ENCODE assay signal across 14 cellular contexts in the genomic region with DNA sequence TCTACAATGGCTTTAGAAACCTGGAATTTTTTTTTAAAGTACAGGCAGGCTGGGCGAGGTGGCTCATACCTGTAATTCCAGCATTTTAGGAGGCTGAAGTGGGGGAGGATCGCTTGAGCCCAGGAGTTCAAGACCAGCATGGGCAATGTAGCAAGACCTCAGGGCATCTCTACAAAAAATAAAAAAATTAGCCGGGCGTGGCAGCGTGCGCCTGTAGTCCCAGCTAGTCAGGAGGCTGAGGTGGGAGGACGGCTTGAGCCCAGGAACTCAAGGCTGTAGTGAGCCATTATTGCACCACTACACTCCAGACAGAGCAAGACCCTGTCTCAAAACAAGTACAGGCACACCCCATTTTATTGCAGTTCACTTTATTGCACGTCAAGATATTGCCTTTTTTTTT. TPM values are rescaled to one million over a fixed set of nuclear protein-coding genes. Genes with fewer than 3 reads are reported as not detected.
A peak's percentile ranks its signal among the peaks of the same experiment; 100 is the strongest.
DNase-seq lines count a peak whose midpoint lies in the region; ATAC-seq and TF ChIP-seq lines count a peak whose summit lies in the region.
"Had no signal": no experiment of that assay in that cellular context is flagged by ENCODE, and none has a peak within 500 bp of the region (broad histone marks: within the 10 kb centered on the region; RNA-seq: fewer than 3 reads in every experiment).

No MANE protein-coding gene starts in this region.

- H3K9me3 Mint-ChIP-seq in activated T-cell treated with anti-CD3 and anti-CD28 coated beads, Interleukin-2, amount 50 U/mL, for 72 hours = no peaks in the 10 kb centered on the region
- no peaks in the 10 kb centered on the region for H3K9me3 Mint-ChIP-seq in activated T-cell treated with anti-CD3 and anti-CD28 coated beads, Interleukin-2, amount 50 U/mL, for 4 hours
- no peaks in the 10 kb centered on the region for H3K9me3 Mint-ChIP-seq in stimulated activated memory B cell treated with anti-CD40 and anti-IgM and Interleukin-4, amounts not matched to agents 10 μg/mL and 1 μg/mL and 100 μg/mL, for 72 hours
- H3K9me3 Mint-ChIP-seq: activated CD4-positive, alpha-beta T cell treated with anti-CD3 and anti-CD28 coated beads, Interleukin-2, amount 10 ng/mL, durations not matched to agents 7 days and 5 days; activated T-helper 2 cell treated with anti-CD3 and anti-CD28 coated beads, Interferon-gamma antibody, Interleukin-2, Interleukin-4, amounts not matched to agents 10 μg/mL and 5 μg/mL and 100 μg/mL, durations not matched to agents 14 hours and 24 hours and 36 hours had no signal

- DNase-seq in activated T-cell treated with anti-CD3 and anti-CD28 coated beads, Interleukin-2, amount 50 U/mL, for 72 hours = no peak
- DNase-seq in activated T-cell treated with anti-CD3 and anti-CD28 coated beads, Interleukin-2, amount 50 U/mL, for 4 hours = no peak
- DNase-seq in epithelial cell of proximal tubule (ENCODE audit: low read depth) (no peak), NOMO-1 treated with DMSO at 0.1 percent for 48 hours (lab: John Stamatoyannopoulos, UW; ENCODE audit: unreplicated experiment) (no peak), GM10248 (ENCODE audit: extremely low spot score) (no peak)
- DNase-seq: effector CD8-positive, alpha-beta T cell; NCI-H446 treated with DMSO at 0.1 percent for 48 hours; occipital lobe had no signal

- peaks cover 21% of the 10 kb centered on the region for H3K4me1 Mint-ChIP-seq in activated T-cell treated with anti-CD3 and anti-CD28 coated beads, Interleukin-2, amount 50 U/mL, for 72 hours (ENCODE audit: low read depth)
- peaks cover 6% of the 10 kb centered on the region for H3K4me1 Mint-ChIP-seq in activated T-cell treated with anti-CD3 and anti-CD28 coated beads, Interleukin-2, amount 50 U/mL, for 4 hours (ENCODE audit: low read depth)
- peaks cover 7% of the 10 kb centered on the region for H3K4me1 Mint-ChIP-seq in stimulated activated memory B cell treated with anti-CD40 and anti-IgM and Interleukin-4, amounts not matched to agents 10 μg/mL and 1 μg/mL and 100 μg/mL, for 72 hours

- peak overlapping the region; percentile 58 to 72 for H3K4me3 Mint-ChIP-seq in activated T-cell treated with anti-CD3 and anti-CD28 coated beads, Interleukin-2, amount 50 U/mL, for 72 hours
- H3K4me3 Mint-ChIP-seq in activated T-cell treated with anti-CD3 and anti-CD28 coated beads, Interleukin-2, amount 50 U/mL, for 4 hours = no peak overlapping the region
- no peak overlapping the region for H3K4me3 Mint-ChIP-seq in stimulated activated memory B cell treated with anti-CD40 and anti-IgM and Interleukin-4, amounts not matched to agents 10 μg/mL and 1 μg/mL and 100 μg/mL, for 72 hours

- TF ChIP-seq CTCF in epithelial cell of proximal tubule (conservative IDR thresholded peaks at IDR 0.05; ENCODE audit: low read depth, low read length) (no peak), GM10248 (IDR thresholded peaks at IDR 0.05; ENCODE audit: control extremely low read depth, extremely low read depth, low read depth, missing control alignments) (no peak)

- H3K4me3 ChIP-seq in epithelial cell of proximal tubule (ENCODE audit: low read depth, low read length) = peak overlapping the region; percentile 37
- H3K4me3 ChIP-seq: Peyer's patch, tibial nerve had no signal

- no peak for ATAC-seq in activated T-cell treated with anti-CD3 and anti-CD28 coated beads, Interleukin-2, amount 50 U/mL, for 72 hours (replicated peaks in 1 of 2)
- ATAC-seq in activated T-cell treated with anti-CD3 and anti-CD28 coated beads, Interleukin-2, amount 50 U/mL, for 4 hours = no peak
- ATAC-seq in stimulated activated memory B cell treated with anti-CD40 and anti-IgM and Interleukin-4, amounts not matched to agents 10 μg/mL and 1 μg/mL and 100 μg/mL, for 72 hours = no peak

- CTCF ChIA-PET in GM10248 (lab: Yijun Ruan, JAX) = interaction anchor here (0.6 to 3.8 kb wide), 15 partner anchors 8 to 168 kb away, joined by 3 to 29 read pairs (median 4); a partner anchor contains a TSS

- peaks cover 49% of the 10 kb centered on the region for H3K27me3 Mint-ChIP-seq in activated T-cell treated with anti-CD3 and anti-CD28 coated beads, Interleukin-2, amount 50 U/mL, for 72 hours (ENCODE audit: low read depth)
- peaks cover 64% of the 10 kb centered on the region for H3K27me3 Mint-ChIP-seq in activated T-cell treated with anti-CD3 and anti-CD28 coated beads, Interleukin-2, amount 50 U/mL, for 4 hours (ENCODE audit: low read depth)
- peaks cover 76% of the 10 kb centered on the region for H3K27me3 Mint-ChIP-seq in stimulated activated memory B cell treated with anti-CD40 and anti-IgM and Interleukin-4, amounts not matched to agents 10 μg/mL and 1 μg/mL and 100 μg/mL, for 72 hours

- no peak overlapping the region for H3K27ac Mint-ChIP-seq in activated T-cell treated with anti-CD3 and anti-CD28 coated beads, Interleukin-2, amount 50 U/mL, for 72 hours
- H3K27ac Mint-ChIP-seq in stimulated activated memory B cell treated with anti-CD40 and anti-IgM and Interleukin-4, amounts not matched to agents 10 μg/mL and 1 μg/mL and 100 μg/mL, for 72 hours = peak overlapping the region; percentile 18

- no peaks in the 10 kb centered on the region for H3K36me3 Mint-ChIP-seq in activated T-cell treated with anti-CD3 and anti-CD28 coated beads, Interleukin-2, amount 50 U/mL, for 72 hours (ENCODE audit: insufficient read depth in 2 of 2)
- no peaks in the 10 kb centered on the region for H3K36me3 Mint-ChIP-seq in activated T-cell treated with anti-CD3 and anti-CD28 coated beads, Interleukin-2, amount 50 U/mL, for 4 hours (ENCODE audit: insufficient read depth)
- no peaks in the 10 kb centered on the region for H3K36me3 Mint-ChIP-seq in stimulated activated memory B cell treated with anti-CD40 and anti-IgM and Interleukin-4, amounts not matched to agents 10 μg/mL and 1 μg/mL and 100 μg/mL, for 72 hours

- POLR2A ChIA-PET in GM10248 (lab: Yijun Ruan, JAX) = interaction anchor here (1.0 kb wide), 1 partner anchor 21 kb away, joined by 5 read pairs; a partner anchor contains a TSS

RNA-seq across cellular contexts. Expression of a gene that starts 4.8 kb away (rescaled TPM):
- total RNA-seq in activated T-cell treated with anti-CD3 and anti-CD28 coated beads, Interleukin-2, amount 50 U/mL, for 72 hours = 1 to 10 TPM in 1 of 2 donors, under 1 TPM in 1; 0.44 to 1.2 TPM
- total RNA-seq in activated T-cell treated with anti-CD3 and anti-CD28 coated beads, Interleukin-2, amount 50 U/mL, for 4 hours = not detected
- 3.0 and 6.2 TPM in 2 replicates for total RNA-seq in epithelial cell of proximal tubule
- total RNA-seq: HT-29, tibial nerve had no signal

RNA-seq across cellular contexts. Expression of a gene that starts 9.7 kb away (rescaled TPM):
- total RNA-seq in activated T-cell treated with anti-CD3 and anti-CD28 coated beads, Interleukin-2, amount 50 U/mL, for 72 hours = 1 to 10 TPM; 1.3 to 2.0 TPM
- under 1 TPM; 0.42 to 0.76 (median 0.60) TPM for total RNA-seq in activated T-cell treated with anti-CD3 and anti-CD28 coated beads, Interleukin-2, amount 50 U/mL, for 4 hours
- not detected in 2 replicates for total RNA-seq in epithelial cell of proximal tubule
- total RNA-seq: occipital lobe had no signal

RNA-seq across cellular contexts. Expression of a gene that starts 21.3 kb away (rescaled TPM):
- total RNA-seq in activated T-cell treated with anti-CD3 and anti-CD28 coated beads, Interleukin-2, amount 50 U/mL, for 72 hours = 10 to 100 TPM; 32.1 to 37.6 TPM
- 100 to 1,000 TPM in 2 of 3 donors, 10 to 100 TPM in 1; 92.8 to 112 (median 101) TPM for total RNA-seq in activated T-cell treated with anti-CD3 and anti-CD28 coated beads, Interleukin-2, amount 50 U/mL, for 4 hours
- total RNA-seq in epithelial cell of proximal tubule = 80.3 and 82.0 TPM in 2 replicates

RNA-seq across cellular contexts. Expression of a gene that starts 51.1 kb away (rescaled TPM):
- 100 to 1,000 TPM in 1 of 2 donors, 10 to 100 TPM in 1; 89.2 to 101 TPM for total RNA-seq in activated T-cell treated with anti-CD3 and anti-CD28 coated beads, Interleukin-2, amount 50 U/mL, for 72 hours
- 100 to 1,000 TPM; 137 to 149 (median 145) TPM for total RNA-seq in activated T-cell treated with anti-CD3 and anti-CD28 coated beads, Interleukin-2, amount 50 U/mL, for 4 hours
- total RNA-seq in epithelial cell of proximal tubule = 9.6 and 30.4 TPM in 2 replicates

Comparison
In these comparisons a context has a peak if more than half of its experiments do, and no peak if none do; other contexts are left out.
1. H3K4me3 Mint-ChIP-seq: peak in activated T-cell treated with anti-CD3 and anti-CD28 coated beads, Interleukin-2, amount 50 U/mL, for 72 hours (2 of 2); none in activated T-cell treated with anti-CD3 and anti-CD28 coated beads, Interleukin-2, amount 50 U/mL, for 4 hours (single experiment) and stimulated activated memory B cell treated with anti-CD40 and anti-IgM and Interleukin-4, amounts not matched to agents 10 μg/mL and 1 μg/mL and 100 μg/mL, for 72 hours (single experiment).